ENCODE assay signal across 17 cellular contexts in genomic region chr2:238646281-238646680, GRCh38.
A peak's percentile ranks its signal among the peaks of the same experiment; 100 is the strongest.
DNase-seq lines count a peak whose midpoint lies in the region; ATAC-seq and TF ChIP-seq lines count a peak whose summit lies in the region.
"Had no signal": no experiment of that assay in that cellular context is flagged by ENCODE, and none has a peak within 500 bp of the region (broad histone marks: within the 10 kb centered on the region; RNA-seq: fewer than 3 reads in every experiment).

No MANE protein-coding gene starts in this region.

- H3K4me1 Mint-ChIP-seq in activated CD8-positive, alpha-beta memory T cell treated with anti-CD3 and anti-CD28 coated beads, Interleukin-2, amount 10 ng/mL, durations not matched to agents 7 days and 5 days, result no peaks in the 10 kb centered on the region

- no peak overlapping the region for H3K27ac Mint-ChIP-seq in activated CD8-positive, alpha-beta memory T cell treated with anti-CD3 and anti-CD28 coated beads, Interleukin-2, amount 10 ng/mL, durations not matched to agents 7 days and 5 days
- H3K27ac Mint-ChIP-seq: CD4-positive, alpha-beta T cell had no signal

- H3K4me1 ChIP-seq in muscle layer of duodenum (ENCODE audit: control insufficient read depth in 1 of 2, insufficient read depth in 2 of 2, low read length in 2 of 2) (peaks cover 4 to 15% of the 10 kb centered on the region in 2 donors), upper lobe of right lung (no peaks in the 10 kb centered on the region), left ventricle myocardium inferior (peaks cover 5% of the 10 kb centered on the region)

- no peak for ATAC-seq in activated CD8-positive, alpha-beta memory T cell treated with anti-CD3 and anti-CD28 coated beads, Interleukin-2, amount 10 ng/mL, durations not matched to agents 7 days and 5 days
- peak; percentile 61 for ATAC-seq in upper lobe of right lung
- ATAC-seq: HCT116 had no signal

- no peaks in the 10 kb centered on the region for H3K36me3 Mint-ChIP-seq in activated CD8-positive, alpha-beta memory T cell treated with anti-CD3 and anti-CD28 coated beads, Interleukin-2, amount 10 ng/mL, durations not matched to agents 7 days and 5 days

- CTCF ChIA-PET in activated CD8-positive, alpha-beta memory T cell treated with anti-CD3 and anti-CD28 coated beads, Interleukin-2, amount 10 ng/mL, durations not matched to agents 7 days and 5 days (lab: Charles Lee), result no interaction called here
- CTCF ChIA-PET in HEK293T (lab: Yijun Ruan, JAX), result no interaction called here

- H3K4me3 ChIP-seq in fibroblast of the aortic adventitia (ENCODE audit: low read depth, low read length) (no peak overlapping the region), muscle layer of duodenum (ENCODE audit: low read depth in 1 of 2, low read length in 2 of 2) (no peak overlapping the region), upper lobe of right lung (no peak overlapping the region), left ventricle myocardium inferior (no peak overlapping the region)
- H3K4me3 ChIP-seq: BLaER1 treated with 17β-estradiol and CSF1 and Interleukin-3, amounts not matched to agents 10 nM and 100 nM; GM23248 had no signal

- peaks cover 5% of the 10 kb centered on the region for H3K27me3 Mint-ChIP-seq in activated CD8-positive, alpha-beta memory T cell treated with anti-CD3 and anti-CD28 coated beads, Interleukin-2, amount 10 ng/mL, durations not matched to agents 7 days and 5 days

- H3K27ac ChIP-seq in muscle layer of duodenum (ENCODE audit: low read length) (peak overlapping the region; percentile 26), upper lobe of right lung (no peak overlapping the region), left ventricle myocardium inferior (replicated peaks) (no peak overlapping the region)
- H3K27ac ChIP-seq: 22Rv1, GM23248 had no signal

- no peaks in the 10 kb centered on the region for H3K9me3 ChIP-seq in muscle layer of duodenum (ENCODE audit: control insufficient read depth in 1 of 2, low read length in 2 of 2)
- no peaks in the 10 kb centered on the region for H3K9me3 ChIP-seq in upper lobe of right lung
- no peaks in the 10 kb centered on the region for H3K9me3 ChIP-seq in left ventricle myocardium inferior (replicated peaks)

- DNase-seq in activated CD8-positive, alpha-beta memory T cell treated with anti-CD3 and anti-CD28 coated beads, Interleukin-2, amount 10 ng/mL, durations not matched to agents 7 days and 5 days, result peak; percentile 34
- no peak for DNase-seq in activated CD8-positive, alpha-beta memory T cell treated with anti-CD3 and anti-CD28 coated beads, Interleukin-2, amount 50 U/mL, for 4 hours
- DNase-seq in fibroblast of the aortic adventitia (ENCODE audit: low read depth) (peak; percentile 19), upper lobe of right lung (no peak), posterior cingulate gyrus (no peak), left ventricle myocardium inferior (no peak), HEK293T (ENCODE audit: extremely low spot score) (no peak)
- DNase-seq: ACHN; CD4-positive, alpha-beta T cell; DMS153; DMS79 treated with DMSO at 0.1 percent for 48 hours; EL; GM23248 had no signal

- H3K36me3 ChIP-seq in muscle layer of duodenum (ENCODE audit: control insufficient read depth in 1 of 2, insufficient read depth in 2 of 2, low read length in 2 of 2) (no peaks in the 10 kb centered on the region), upper lobe of right lung (no peaks in the 10 kb centered on the region), left ventricle myocardium inferior (no peaks in the 10 kb centered on the region)
- H3K36me3 ChIP-seq: BLaER1 treated with 17β-estradiol and CSF1 and Interleukin-3, amounts not matched to agents 10 nM and 100 nM had no signal

- intact Hi-C loops in upper lobe of right lung (cut with DNase I), result no loop called here
- intact Hi-C loops in posterior cingulate gyrus (cut with DNase I), result no loop called here
- intact Hi-C loops in left ventricle myocardium inferior (cut with micrococcal nuclease), result no loop called here

- POLR2A ChIA-PET in HEK293T (lab: Yijun Ruan, JAX), result no interaction called here

- no peak overlapping the region for H3K4me3 Mint-ChIP-seq in activated CD8-positive, alpha-beta memory T cell treated with anti-CD3 and anti-CD28 coated beads, Interleukin-2, amount 10 ng/mL, durations not matched to agents 7 days and 5 days
- H3K4me3 Mint-ChIP-seq: CD4-positive, alpha-beta T cell had no signal

- H3K27me3 ChIP-seq in muscle layer of duodenum (ENCODE audit: low read depth, low read length) (no peaks in the 10 kb centered on the region), upper lobe of right lung (no peaks in the 10 kb centered on the region), left ventricle myocardium inferior (ENCODE audit: low read depth) (no peaks in the 10 kb centered on the region)
- H3K27me3 ChIP-seq: BLaER1 treated with 17β-estradiol and CSF1 and Interleukin-3, amounts not matched to agents 10 nM and 100 nM had no signal

- no peak for TF ChIP-seq CTCF in fibroblast of the aortic adventitia (IDR thresholded peaks at IDR 0.05; ENCODE audit: insufficient read depth, low read length)
- no peak for TF ChIP-seq CTCF in upper lobe of right lung (IDR thresholded peaks at IDR 0.05)
- no peak for TF ChIP-seq CTCF in left ventricle myocardium inferior (IDR thresholded peaks at IDR 0.05; ENCODE audit: borderline replicate concordance)

- no peaks in the 10 kb centered on the region for H3K9me3 Mint-ChIP-seq in activated CD8-positive, alpha-beta memory T cell treated with anti-CD3 and anti-CD28 coated beads, Interleukin-2, amount 10 ng/mL, durations not matched to agents 7 days and 5 days (ENCODE audit: low read depth)
- H3K9me3 Mint-ChIP-seq: CD4-positive, alpha-beta T cell had no signal

TF ChIP-seq in HEK293T, 16 proteins besides CTCF, POLR2A, EP300 and RAD21:
- TF ChIP-seq ZNF384 (IDR thresholded peaks at IDR 0.05) (no peak), SP1 (IDR thresholded peaks at IDR 0.05) (no peak), FOXA1 (IDR thresholded peaks at IDR 0.05) (no peak), FOXK2 (IDR thresholded peaks at IDR 0.05) (no peak), ARNT (IDR thresholded peaks at IDR 0.05) (no peak), ELF4 (IDR thresholded peaks at IDR 0.05) (no peak), HDGF (IDR thresholded peaks at IDR 0.05; ENCODE audit: borderline replicate concordance) (no peak), FOXM1 (IDR thresholded peaks at IDR 0.05; ENCODE audit: borderline replicate concordance) (no peak), NFRKB (IDR thresholded peaks at IDR 0.05) (no peak), L3MBTL2 (conservative IDR thresholded peaks at IDR 0.05) (no peak), LEF1 (IDR thresholded peaks at IDR 0.05; ENCODE audit: borderline replicate concordance) (no peak), PKNOX1 (IDR thresholded peaks at IDR 0.05) (no peak), BHLHE40 (IDR thresholded peaks at IDR 0.05; ENCODE audit: borderline replicate concordance) (no peak), TARDBP (IDR thresholded peaks at IDR 0.05) (no peak), CTBP1 (IDR thresholded peaks at IDR 0.05; ENCODE audit: borderline replicate concordance) (no peak), SUZ12 (IDR thresholded peaks at IDR 0.05) (no peak)

Comparison
In these comparisons a context has a peak if more than half of its experiments do, and no peak if none do; other contexts are left out.
1. DNase-seq: peak in activated CD8-positive, alpha-beta memory T cell treated with anti-CD3 and anti-CD28 coated beads, Interleukin-2, amount 10 ng/mL, durations not matched to agents 7 days and 5 days (single experiment) and fibroblast of the aortic adventitia (single experiment); none in activated CD8-positive, alpha-beta memory T cell treated with anti-CD3 and anti-CD28 coated beads, Interleukin-2, amount 50 U/mL, for 4 hours (single experiment), upper lobe of right lung (single experiment), posterior cingulate gyrus (0 of 10), left ventricle myocardium inferior (single experiment) and HEK293T (single experiment).